In genomic region chr1:53325326-53326087, GRCh38 we compare ENCODE assay signal across 8 cellular contexts. TPM values are rescaled to one million over a fixed set of nuclear protein-coding genes. Genes with fewer than 3 reads are reported as not detected.
DNase-seq lines count a peak whose midpoint lies in the region; ATAC-seq, FAIRE-seq and TF ChIP-seq lines count a peak whose summit lies in the region.

No MANE protein-coding gene starts in this region.

- FAIRE-seq in K562 (lab: Jason Lieb, UNC): no peak

- H3K9ac ChIP-seq in K562 (ENCODE audit: insufficient read depth in 1 of 2, low read depth in 2 of 2, low read length in 2 of 2): peak overlapping the region; percentile 90 to 94

- intact Hi-C loops in activated naive CD4-positive, alpha-beta T cell treated with anti-CD3 and anti-CD28 coated beads for 36 hours (cut with micrococcal nuclease): loop anchor here (1.0 to 10.0 kb wide), 16 partner anchors 16 to 1389 kb away; partner anchors contain the start of genes CC2D1B, CPT2, CZIB and ECHDC2
- intact Hi-C loops in K562 (cut with micrococcal nuclease): loop anchor here (2.0 to 5.0 kb wide), 3 partner anchors 33 to 67 kb away; no protein-coding TSS in a partner anchor
- intact Hi-C loops in lower lobe of right lung (cut with DNase I): no loop called here

- in situ Hi-C loops in K562 (cut with MboI): no loop called here

- H3K4me3 ChIP-seq in K562 (peak overlapping the region; percentile 86), lower lobe of right lung (peak overlapping the region; percentile 80), urinary bladder (ENCODE audit: low read depth, low read length) (peak overlapping the region; percentile 68)

- H2AFZ ChIP-seq in K562 (ENCODE audit: low read depth, low read length): peak overlapping the region; percentile 67

- peaks cover 30% of the 10 kb centered on the region for H3K36me3 Mint-ChIP-seq in activated naive CD4-positive, alpha-beta T cell treated with anti-CD3 and anti-CD28 coated beads for 36 hours (ENCODE audit: low read depth)

- H3K27me3 Mint-ChIP-seq in activated naive CD4-positive, alpha-beta T cell treated with anti-CD3 and anti-CD28 coated beads for 36 hours (ENCODE audit: low read depth): no peaks in the 10 kb centered on the region

- no peak for DNase-seq in activated naive CD4-positive, alpha-beta T cell treated with anti-CD3 and anti-CD28 coated beads for 36 hours
- DNase-seq in activated naive CD4-positive, alpha-beta T cell (lab: John Stamatoyannopoulos, UW): no peak
- no peak for DNase-seq in K562 (ENCODE audit: extremely low read depth in 1 of 4, low spot score in 3 of 4)
- peak; percentile 49 for DNase-seq in lower lobe of right lung
- no peak for DNase-seq in middle frontal gyrus (ENCODE audit: extremely low spot score, low spot score)

- H3K9me1 ChIP-seq in K562 (ENCODE audit: control insufficient read depth, insufficient read depth, low read length): no peaks in the 10 kb centered on the region

- TF ChIP-seq RAD21 in K562 (CRISPR knock-in tag; conservative IDR thresholded peaks at IDR 0.05 in 1 of 2, IDR thresholded peaks at IDR 0.05 in 1 of 2): no peak

- TF ChIP-seq EP300 in K562 (IDR thresholded peaks at IDR 0.05; ENCODE audit: low read length): no peak

- H3K36me3 ChIP-seq in K562 (ENCODE audit: control insufficient read depth, insufficient read depth, low read length): peaks cover 52% of the 10 kb centered on the region
- H3K36me3 ChIP-seq in lower lobe of right lung: no peaks in the 10 kb centered on the region
- no peaks in the 10 kb centered on the region for H3K36me3 ChIP-seq in urinary bladder (ENCODE audit: insufficient read depth)

- H3K79me2 ChIP-seq in K562 (ENCODE audit: control insufficient read depth, insufficient read depth, low read length): peaks cover 59% of the 10 kb centered on the region

- peaks cover 18% of the 10 kb centered on the region for H3K4me1 Mint-ChIP-seq in activated naive CD4-positive, alpha-beta T cell treated with anti-CD3 and anti-CD28 coated beads for 36 hours (ENCODE audit: low read depth)

- POLR2A ChIA-PET in K562 (lab: Yijun Ruan, JAX): interaction anchor here (0.6 to 3.3 kb wide), 8 partner anchors 8 to 130 kb away, joined by 3 to 18 read pairs (median 4); no protein-coding TSS in a partner anchor

- H4K20me1 ChIP-seq in K562 (replicated peaks; ENCODE audit: control insufficient read depth, insufficient read depth, low read length): peaks cover 13% of the 10 kb centered on the region; the same call in 1 of the 2 replicates

- CTCF ChIA-PET in activated naive CD4-positive, alpha-beta T cell treated with anti-CD3 and anti-CD28 coated beads for 36 hours (lab: Charles Lee): interaction anchor here (1.4 to 1.9 kb wide), 2 partner anchors 48 to 68 kb away, joined by 9 read pairs; no protein-coding TSS in a partner anchor
- CTCF ChIA-PET in K562 (lab: Yijun Ruan, JAX; ENCODE audit: low intra/inter-chr PET ratio): no interaction called here

- TF ChIP-seq CTCF in K562 (IDR thresholded peaks at IDR 0.05 in 2 of 3, conservative IDR thresholded peaks at IDR 0.05 in 1 of 3; ENCODE audit: insufficient read depth in 2 of 3, low read depth in 1 of 3, low read length in 3 of 3) (no peak), lower lobe of right lung (IDR thresholded peaks at IDR 0.05) (no peak)

- no peaks in the 10 kb centered on the region for H3K9me3 Mint-ChIP-seq in activated naive CD4-positive, alpha-beta T cell treated with anti-CD3 and anti-CD28 coated beads for 36 hours

- WGBS in K562 (ENCODE audit: insufficient coverage, low coverage, missing lambda C conversion rate): 5% methylated on average over 26 of the region's 26 CpGs
- WGBS in urinary bladder: 32% methylated on average over 26 of the region's 26 CpGs

- TF ChIP-seq POLR2A in K562 (conservative IDR thresholded peaks at IDR 0.05): no peak

- BruUV-seq in K562 (replicated peaks; lab: Mats Ljungman, UMichigan): TSS peak; percentile 45

- H3K4me2 ChIP-seq in K562 (ENCODE audit: insufficient read depth, low read length): peak overlapping the region; percentile 94

- peak overlapping the region; percentile 92 for H3K27ac ChIP-seq in K562 (ENCODE audit: extremely low read depth, low read depth, low read length)
- H3K27ac ChIP-seq in lower lobe of right lung: peak overlapping the region; percentile 59
- H3K27ac ChIP-seq in urinary bladder (ENCODE audit: low read depth): no peak overlapping the region

- H3K27me3 ChIP-seq in K562 (ENCODE audit: control insufficient read depth in 2 of 2, insufficient read depth in 2 of 2, low read length in 2 of 2): no peaks in the 10 kb centered on the region; a peak in 1 of 5 replicates
- no peaks in the 10 kb centered on the region for H3K27me3 ChIP-seq in lower lobe of right lung (ENCODE audit: low read depth)

- ATAC-seq in K562 (peak; percentile 2), lower lobe of right lung (peak in 1 of 2 donors; percentile 1), GM19035 (IDR thresholded peaks at IDR 0.05; ENCODE audit: unreplicated experiment) (no peak), HG02678 (IDR thresholded peaks at IDR 0.05; ENCODE audit: unreplicated experiment) (no peak)

- H3K4me3 Mint-ChIP-seq in activated naive CD4-positive, alpha-beta T cell treated with anti-CD3 and anti-CD28 coated beads for 36 hours: peak overlapping the region; percentile 95

- peak overlapping the region; percentile 94 for H3K27ac Mint-ChIP-seq in activated naive CD4-positive, alpha-beta T cell treated with anti-CD3 and anti-CD28 coated beads for 36 hours

- H3K4me1 ChIP-seq in K562 (replicated peaks in 1 of 2; ENCODE audit: control insufficient read depth in 2 of 2, insufficient read depth in 2 of 2, low read length in 2 of 2) (peaks cover 14 to 42% of the 10 kb centered on the region in 2 experiments), lower lobe of right lung (peaks cover 38% of the 10 kb centered on the region), urinary bladder (ENCODE audit: insufficient read depth) (no peaks in the 10 kb centered on the region)

- H3K9me3 ChIP-seq in K562 (replicated peaks; ENCODE audit: control insufficient read depth, insufficient read depth, low read depth, low read length) (no peaks in the 10 kb centered on the region), lower lobe of right lung (no peaks in the 10 kb centered on the region)

TF ChIP-seq in K562, 482 proteins besides CTCF, POLR2A, EP300 and RAD21 (continues in another document):
- TF ChIP-seq HDAC1 (IDR thresholded peaks at IDR 0.05): no peak; a peak in 1 of 4 replicates
- TF ChIP-seq NBN (IDR thresholded peaks at IDR 0.05; ENCODE audit: low read depth): peak; percentile 64; the same call in 1 of the 2 replicates
- TF ChIP-seq ETV5 (CRISPR knock-in tag; IDR thresholded peaks at IDR 0.05; ENCODE audit: low read depth): 0 out of 2 replicates have a peak, but pooled peaks have one; percentile 43
- TF ChIP-seq ZNF175 (CRISPR knock-in tag; IDR thresholded peaks at IDR 0.05; ENCODE audit: low read depth): peak; percentile 57; the same call in 1 of the 2 replicates
- no peak for TF ChIP-seq ETS2 (tag; IDR thresholded peaks at IDR 0.05; ENCODE audit: borderline replicate concordance, poor library complexity, severe bottlenecking)
- TF ChIP-seq ZFPM2 (CRISPR knock-in tag; IDR thresholded peaks at IDR 0.05): no peak
- TF ChIP-seq RBM14 (IDR thresholded peaks at IDR 0.05; ENCODE audit: borderline replicate concordance, insufficient read depth, low read depth, low read length): no peak
- TF ChIP-seq CREB5 (CRISPR knock-in tag; IDR thresholded peaks at IDR 0.05): no peak
- no peak for TF ChIP-seq CGGBP1 (CRISPR knock-in tag; IDR thresholded peaks at IDR 0.05)
- TF ChIP-seq RBBP5 (IDR thresholded peaks at IDR 0.05; ENCODE audit: borderline replicate concordance, insufficient read depth, low read length, poor library complexity, severe bottlenecking): peak; percentile 56
- TF ChIP-seq NR3C1 (CRISPR knock-in tag; IDR thresholded peaks at IDR 0.05): no peak
- 0 out of 2 replicates have a peak, but pooled peaks have one; percentile 27 for TF ChIP-seq E2F3 (CRISPR knock-in tag; IDR thresholded peaks at IDR 0.05)

RNA-seq across cellular contexts. Expression of gene LRP8, which starts 2.4 kb away (rescaled TPM):
- total RNA-seq in activated naive CD4-positive, alpha-beta T cell treated with anti-CD3 and anti-CD28 coated beads for 36 hours: 10 to 100 TPM; 27.7 to 32.9 TPM
- 204 and 345 TPM in 2 replicates for total RNA-seq in K562 (2011; cell fraction: chromatin; rRNA removed; ENCODE audit: low replicate concordance)
- 194 and 216 TPM in 2 replicates for total RNA-seq in K562 (2011; cell fraction: nucleolus; rRNA removed)
- total RNA-seq in K562 (2011; cell fraction: nucleoplasm; rRNA removed): 168 and 198 TPM in 2 replicates
- total RNA-seq in K562 (2014; rRNA removed) (24.2 and 27.6 TPM in 2 replicates), K562 (2014; rRNA removed; fragmentation: Illumina TruSeq; extraction: Trizol) (27.5 and 29.1 TPM in 2 replicates), K562 (2015; rRNA removed; fragmentation: Illumina TruSeq; extraction: Trizol) (35.3 and 35.9 TPM in 2 replicates), K562 (2021) (34.3 and 42.7 TPM in 2 replicates), lower lobe of right lung (9.2 TPM), urinary bladder (3.8 TPM)
- polyA plus RNA-seq in K562 (2011; rRNA removed) (56.1 and 81.1 TPM in 2 replicates), K562 (2014; fragmentation: Illumina TruSeq; extraction: Trizol) (41.4 and 44.4 TPM in 2 replicates), K562 (2014; fragmentation: Nextera tagmentation; extraction: Ambion mirVana) (1 to 10 TPM; 7.1 to 8.8 TPM), K562 (2014; rRNA removed) (31.3 and 35.3 TPM in 2 replicates), urinary bladder (2.3 TPM)
- polyA plus RNA-seq in K562 (2011; cell fraction: cytosol; rRNA removed): 51.8 and 56.8 TPM in 2 replicates
- polyA plus RNA-seq in K562 (2011; cell fraction: nucleus; rRNA removed): 300 and 376 TPM in 2 replicates
- polyA plus RNA-seq in K562 (2012): 19.3 and 23.5 TPM in 2 replicates
- 90.5 and 95.8 TPM in 2 replicates for polyA minus RNA-seq in K562 (2011; rRNA and poly(A)+ RNA removed)
- 33.8 and 37.6 TPM in 2 replicates for polyA minus RNA-seq in K562 (2011; cell fraction: cytosol; rRNA and poly(A)+ RNA removed)
- 90.9 and 98.3 TPM in 2 replicates for polyA minus RNA-seq in K562 (2011; cell fraction: nucleus; rRNA and poly(A)+ RNA removed)
